20 cellular contexts compared by ENCODE assay signal in genomic region chr4:77845929-77846328, GRCh38.
"Had no signal": no experiment of that assay in that cellular context is flagged by ENCODE, and none has a peak within 500 bp of the region (broad histone marks: within the 10 kb centered on the region; RNA-seq: fewer than 3 reads in every experiment).

No MANE protein-coding gene starts in this region.

- H3K27ac ChIP-seq: SJSA1 had no signal

- ATAC-seq: HepG2 had no signal

- DNase-seq: Karpas-422, KG1, MG63, NCI-H1092, NCI-H1105 treated with DMSO at 0.1 percent for 48 hours, NCI-H1417 treated with DMSO at 0.1 percent for 48 hours, NCI-H146, NCI-H1694 treated with DMSO at 0.1 percent for 48 hours, NCI-H1930, NCI-H2081, NCI-H2107, NCI-H2227 treated with DMSO at 0.1 percent for 48 hours, NCI-H524, NCI-H526 treated with DMSO at 0.1 percent for 48 hours, NCI-H748 treated with DMSO at 0.1 percent for 48 hours, Right ventricle myocardium superior, RPMI8226, SIG-M5 had no signal
